Comparison of ENCODE assay signal across 9 cellular contexts in the genomic region with DNA sequence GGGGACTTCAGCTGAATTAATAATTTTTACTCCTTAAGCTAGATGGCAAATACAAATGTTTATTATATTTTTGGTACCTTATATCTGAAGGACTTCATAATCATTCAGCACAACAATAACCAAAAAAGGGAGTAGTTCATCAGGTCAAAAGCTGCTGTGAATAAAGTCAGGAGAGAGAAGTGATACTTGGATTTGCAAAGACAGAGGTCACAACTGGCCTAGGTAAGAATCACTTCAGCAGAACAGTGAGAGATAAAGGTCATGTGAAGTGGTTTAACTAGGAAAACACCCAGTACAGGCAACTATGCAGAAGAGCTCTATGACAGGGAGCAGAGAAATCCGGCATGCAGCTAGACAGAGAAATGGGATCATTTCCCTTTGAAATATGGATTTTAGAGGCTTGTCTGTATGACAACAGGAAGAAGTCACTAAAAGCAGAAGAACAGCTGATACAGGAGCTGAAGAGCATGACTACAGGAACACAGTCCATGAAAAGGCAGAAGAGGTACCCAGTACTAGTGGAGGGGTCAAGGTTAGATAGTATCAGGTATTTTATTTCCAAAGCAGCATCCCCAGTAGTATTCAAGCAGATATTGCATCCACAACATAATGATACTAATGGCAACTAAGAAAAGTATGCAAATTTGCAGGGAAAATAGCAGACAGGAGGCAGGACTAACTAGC. TPM values are rescaled to one million over a fixed set of nuclear protein-coding genes. Genes with fewer than 3 reads are reported as not detected.
DNase-seq lines count a peak whose midpoint lies in the region; ATAC-seq and TF ChIP-seq lines count a peak whose summit lies in the region.
"Had no signal": no experiment of that assay in that cellular context is flagged by ENCODE, and none has a peak within 500 bp of the region (broad histone marks: within the 10 kb centered on the region; RNA-seq: fewer than 3 reads in every experiment).

No MANE protein-coding gene starts in this region.

- peaks cover 10% of the 10 kb centered on the region for H3K9me3 Mint-ChIP-seq in activated CD8-positive, alpha-beta T cell treated with anti-CD3 and anti-CD28 coated beads for 36 hours

- no peak overlapping the region for H3K4me3 Mint-ChIP-seq in activated CD8-positive, alpha-beta T cell treated with anti-CD3 and anti-CD28 coated beads for 36 hours

- POLR2A ChIA-PET in activated CD8-positive, alpha-beta T cell treated with anti-CD3 and anti-CD28 coated beads for 36 hours (lab: Charles Lee), result no interaction called here

- TF ChIP-seq CTCF in activated CD8-positive, alpha-beta T cell treated with anti-CD3 and anti-CD28 coated beads for 36 hours (IDR thresholded peaks at IDR 0.05), result no peak

- intact Hi-C loops in activated CD8-positive, alpha-beta T cell treated with anti-CD3 and anti-CD28 coated beads for 36 hours (cut with micrococcal nuclease), result no loop called here

- CTCF ChIA-PET in activated CD8-positive, alpha-beta T cell treated with anti-CD3 and anti-CD28 coated beads for 36 hours (lab: Charles Lee), result no interaction called here

- peaks cover 21% of the 10 kb centered on the region for H3K36me3 Mint-ChIP-seq in activated CD8-positive, alpha-beta T cell treated with anti-CD3 and anti-CD28 coated beads for 36 hours (ENCODE audit: low read depth)

- ATAC-seq in GM19328 (IDR thresholded peaks at IDR 0.05; ENCODE audit: unreplicated experiment) (peak; percentile 48), HG03045 (IDR thresholded peaks at IDR 0.05; ENCODE audit: unreplicated experiment) (peak; percentile 54)
- peak; percentile 45 for ATAC-seq in activated CD8-positive, alpha-beta T cell treated with anti-CD3 and anti-CD28 coated beads for 36 hours

- peaks cover 35% of the 10 kb centered on the region for H3K4me1 Mint-ChIP-seq in activated CD8-positive, alpha-beta T cell treated with anti-CD3 and anti-CD28 coated beads for 36 hours (ENCODE audit: low read depth)

- H3K27me3 Mint-ChIP-seq in activated CD8-positive, alpha-beta T cell treated with anti-CD3 and anti-CD28 coated beads for 36 hours, result no peaks in the 10 kb centered on the region

- H3K27ac Mint-ChIP-seq in activated CD8-positive, alpha-beta T cell treated with anti-CD3 and anti-CD28 coated beads for 36 hours, result no peak overlapping the region

- DNase-seq in CD1c-positive myeloid dendritic cell (ENCODE audit: extremely low spot score), result peak; percentile 26
- no peak for DNase-seq in activated CD8-positive, alpha-beta T cell treated with anti-CD3 and anti-CD28 coated beads for 36 hours
- DNase-seq in foreskin melanocyte, result no peak
- DNase-seq in iPS-NIHi11 (ENCODE audit: low spot score), result no peak
- DNase-seq in NCI-H187 treated with DMSO at 0.1 percent for 48 hours (lab: John Stamatoyannopoulos, UW), result no peak
- DNase-seq in D341Med (ENCODE audit: low spot score), result no peak
- DNase-seq: DMS 273 treated with DMSO at 0.1 percent for 48 hours had no signal

RNA-seq across cellular contexts. Expression of gene ZMAT3, which starts 25.7 kb away (rescaled TPM):
- total RNA-seq in activated CD8-positive, alpha-beta T cell treated with anti-CD3 and anti-CD28 coated beads for 36 hours, result 10 to 100 TPM; 14.6 to 15.9 TPM
